In genomic region chr9:14399736-14400657, GRCh38 we compare ENCODE assay signal across 13 cellular contexts.
DNase-seq lines count a peak whose midpoint lies in the region; TF ChIP-seq lines count a peak whose summit lies in the region.
"Had no signal": no experiment of that assay in that cellular context is flagged by ENCODE, and none has a peak within 500 bp of the region (broad histone marks: within the 10 kb centered on the region; RNA-seq: fewer than 3 reads in every experiment).

No MANE protein-coding gene starts in this region.

- TF ChIP-seq CTCF in fibroblast of villous mesenchyme (IDR thresholded peaks at IDR 0.05; ENCODE audit: insufficient read depth, low read depth, low read length), result no peak

- H3K36me3 ChIP-seq in adipocyte (ENCODE audit: control insufficient read depth, insufficient read depth, low read length, severe bottlenecking), result no peaks in the 10 kb centered on the region
- no peaks in the 10 kb centered on the region for H3K36me3 ChIP-seq in skeletal muscle tissue (ENCODE audit: control insufficient read depth in 3 of 3, insufficient read depth in 3 of 3, low read length in 3 of 3)
- H3K36me3 ChIP-seq: ascending aorta had no signal

- DNase-seq in DMS79 treated with DMSO at 0.1 percent for 48 hours (lab: John Stamatoyannopoulos, UW) (peak; percentile 25), DMS79 (lab: John Stamatoyannopoulos, UW) (no peak), adipocyte (ENCODE audit: low read depth) (peak; percentile 81), fibroblast of villous mesenchyme (ENCODE audit: low read depth) (peak; percentile 31), 8988T (no peak)
- DNase-seq in activated CD4-positive, alpha-beta T cell treated with anti-CD3 and anti-CD28 coated beads, Interleukin-2, amount 50 U/mL, for 1 hour, result no peak
- DNase-seq in activated effector memory CD4-positive, alpha-beta T cell treated with anti-CD3 and anti-CD28 coated beads, Interleukin-2, amount 50 U/mL, for 16 hours, result no peak
- DNase-seq: activated CD4-positive, alpha-beta T cell treated with anti-CD3 and anti-CD28 coated beads for 36 hours; activated T-cell treated with anti-CD3 and anti-CD28 coated beads, Interleukin-2, amount 50 U/mL, for 4 hours; NCI-H2107; T-helper 1 cell had no signal

- peak overlapping the region; percentile 27 for H3K27ac ChIP-seq in skeletal muscle tissue (ENCODE audit: low read depth, low read length)
- H3K27ac ChIP-seq: ascending aorta had no signal

- H3K9me3 ChIP-seq in adipocyte (ENCODE audit: control insufficient read depth, low read length) (no peaks in the 10 kb centered on the region), skeletal muscle tissue (ENCODE audit: control insufficient read depth in 3 of 3, low read length in 3 of 3) (no peaks in the 10 kb centered on the region)
- H3K9me3 ChIP-seq: ascending aorta had no signal

- peak overlapping the region; percentile 25 for H3K9ac ChIP-seq in adipocyte (ENCODE audit: low read length)
- H3K9ac ChIP-seq in skeletal muscle tissue (ENCODE audit: low read depth in 1 of 3, low read length in 3 of 3), result peak overlapping the region in 2 of 3 donors; percentile 8 to 46

- H3K4me1 ChIP-seq in adipocyte (ENCODE audit: control insufficient read depth, insufficient read depth, low read length) (peaks cover 23% of the 10 kb centered on the region), skeletal muscle tissue (ENCODE audit: control insufficient read depth in 3 of 3, insufficient read depth in 3 of 3, low read length in 3 of 3) (peaks cover 2 to 12% (median 5%) of the 10 kb centered on the region in 3 donors)
- H3K4me1 ChIP-seq: ascending aorta had no signal

- H3K4me3 ChIP-seq in adipocyte (ENCODE audit: low read length) (peak overlapping the region; percentile 53), fibroblast of villous mesenchyme (ENCODE audit: low read depth, low read length) (no peak overlapping the region), skeletal muscle tissue (ENCODE audit: low read length in 3 of 3) (peak overlapping the region; percentile 8 to 53 (median 48))

- H3K27me3 ChIP-seq in adipocyte (replicated peaks; ENCODE audit: control insufficient read depth, insufficient read depth, low read length), result peaks cover 18% of the 10 kb centered on the region
- no peaks in the 10 kb centered on the region for H3K27me3 ChIP-seq in skeletal muscle tissue (ENCODE audit: control insufficient read depth in 3 of 3, insufficient read depth in 3 of 3, low read length in 3 of 3)
- H3K27me3 ChIP-seq: ascending aorta had no signal

Comparison
In these comparisons a context has a peak if more than half of its experiments do, and no peak if none do; other contexts are left out.
1. DNase-seq: peak in DMS79 treated with DMSO at 0.1 percent for 48 hours (single experiment), adipocyte (single experiment) and fibroblast of villous mesenchyme (single experiment); none in DMS79 (single experiment), activated CD4-positive, alpha-beta T cell treated with anti-CD3 and anti-CD28 coated beads, Interleukin-2, amount 50 U/mL, for 1 hour (single experiment), 8988T (single experiment) and activated effector memory CD4-positive, alpha-beta T cell treated with anti-CD3 and anti-CD28 coated beads, Interleukin-2, amount 50 U/mL, for 16 hours (single experiment).